In genomic region chr16:3945751-3946603, GRCh38 we compare ENCODE assay signal across 9 cellular contexts.
DNase-seq lines count a peak whose midpoint lies in the region; ATAC-seq and TF ChIP-seq lines count a peak whose summit lies in the region.
"Had no signal": no experiment of that assay in that cellular context is flagged by ENCODE, and none has a peak within 500 bp of the region (broad histone marks: within the 10 kb centered on the region; RNA-seq: fewer than 3 reads in every experiment).

No MANE protein-coding gene starts in this region.

- H3K4me2 ChIP-seq in smooth muscle cell: peak overlapping the region; percentile 65

- 32% methylated on average over 11 of the region's 11 CpGs for WGBS in smooth muscle cell (ENCODE audit: low lambda C conversion rate)

- ATAC-seq in HG03139 (IDR thresholded peaks at IDR 0.05; ENCODE audit: unreplicated experiment): no peak
- no peak for ATAC-seq in HG02938 (IDR thresholded peaks at IDR 0.05; ENCODE audit: unreplicated experiment)
- ATAC-seq: activated CD8-positive, alpha-beta memory T cell treated with anti-CD3 and anti-CD28 coated beads, Interleukin-2, amount 10 ng/mL, durations not matched to agents 7 days and 5 days had no signal

- H3K4me1 Mint-ChIP-seq in HFFc6 (ENCODE audit: low read depth): peaks cover 44% of the 10 kb centered on the region

- H3K4me3 Mint-ChIP-seq in HFFc6: peak overlapping the region; percentile 50
- H3K4me3 Mint-ChIP-seq: activated CD8-positive, alpha-beta memory T cell treated with anti-CD3 and anti-CD28 coated beads, Interleukin-2, amount 10 ng/mL, durations not matched to agents 7 days and 5 days had no signal

- H2AFZ ChIP-seq in smooth muscle cell (ENCODE audit: low read depth): no peak overlapping the region

- no peaks in the 10 kb centered on the region for H3K4me1 ChIP-seq in smooth muscle cell (ENCODE audit: low read depth)

- peak; percentile 97 for DNase-seq in HFFc6
- peak; percentile 40 to 51 for DNase-seq in SW 1271 (lab: John Stamatoyannopoulos, UW)
- DNase-seq in glomerular visceral epithelial cell (ENCODE audit: extremely low spot score): peak; percentile 98
- peak; percentile 9 for DNase-seq in smooth muscle cell (lab: John Stamatoyannopoulos, UW; ENCODE audit: unreplicated experiment)
- DNase-seq in NCI-H510A (lab: John Stamatoyannopoulos, UW): no peak
- DNase-seq in KG1 (lab: John Stamatoyannopoulos, UW): no peak
- DNase-seq: activated CD8-positive, alpha-beta memory T cell treated with anti-CD3 and anti-CD28 coated beads, Interleukin-2, amount 10 ng/mL, durations not matched to agents 7 days and 5 days had no signal

- H3K27ac Mint-ChIP-seq in HFFc6: peak overlapping the region; percentile 91
- H3K27ac Mint-ChIP-seq: activated CD8-positive, alpha-beta memory T cell treated with anti-CD3 and anti-CD28 coated beads, Interleukin-2, amount 10 ng/mL, durations not matched to agents 7 days and 5 days had no signal

- H3K9me3 Mint-ChIP-seq in HFFc6: no peaks in the 10 kb centered on the region; the same call in 1 of the 2 replicates

- no peaks in the 10 kb centered on the region for H3K36me3 ChIP-seq in smooth muscle cell (ENCODE audit: low read depth)

- no peak overlapping the region for H3K9ac ChIP-seq in smooth muscle cell (ENCODE audit: low read depth)

- no peak overlapping the region for H3K4me3 ChIP-seq in smooth muscle cell

- no peaks in the 10 kb centered on the region for H3K9me3 ChIP-seq in smooth muscle cell (replicated peaks; ENCODE audit: low read depth)

- no peaks in the 10 kb centered on the region for H3F3A ChIP-seq in smooth muscle cell (ENCODE audit: low read depth)

- no peaks in the 10 kb centered on the region; the same call in none of the 2 replicates for H3K27me3 Mint-ChIP-seq in HFFc6 (ENCODE audit: insufficient read depth)

- H3K79me2 ChIP-seq in smooth muscle cell (ENCODE audit: low read depth): no peaks in the 10 kb centered on the region

- H3K27ac ChIP-seq in smooth muscle cell (ENCODE audit: low read depth): peak overlapping the region; percentile 63

- H3K27me3 ChIP-seq in smooth muscle cell (ENCODE audit: low read depth): no peaks in the 10 kb centered on the region

- TF ChIP-seq CTCF in HFFc6 (IDR thresholded peaks at IDR 0.05): no peak
- no peak for TF ChIP-seq CTCF in smooth muscle cell (IDR thresholded peaks at IDR 0.05; ENCODE audit: borderline replicate concordance, insufficient read depth, poor library complexity, severe bottlenecking)

- no peaks in the 10 kb centered on the region for H4K20me1 ChIP-seq in smooth muscle cell (ENCODE audit: low read depth)

- peaks cover 20% of the 10 kb centered on the region for H3K36me3 Mint-ChIP-seq in HFFc6 (ENCODE audit: low read depth)

Comparison
In these comparisons a context has a peak if more than half of its experiments do, and no peak if none do; other contexts are left out.
1. DNase-seq: peak in HFFc6 (single experiment), SW 1271 (2 of 2), glomerular visceral epithelial cell (single experiment) and smooth muscle cell (single experiment); none in NCI-H510A (single experiment) and KG1 (single experiment).